2 cellular contexts compared by ENCODE assay signal in the genomic region with DNA sequence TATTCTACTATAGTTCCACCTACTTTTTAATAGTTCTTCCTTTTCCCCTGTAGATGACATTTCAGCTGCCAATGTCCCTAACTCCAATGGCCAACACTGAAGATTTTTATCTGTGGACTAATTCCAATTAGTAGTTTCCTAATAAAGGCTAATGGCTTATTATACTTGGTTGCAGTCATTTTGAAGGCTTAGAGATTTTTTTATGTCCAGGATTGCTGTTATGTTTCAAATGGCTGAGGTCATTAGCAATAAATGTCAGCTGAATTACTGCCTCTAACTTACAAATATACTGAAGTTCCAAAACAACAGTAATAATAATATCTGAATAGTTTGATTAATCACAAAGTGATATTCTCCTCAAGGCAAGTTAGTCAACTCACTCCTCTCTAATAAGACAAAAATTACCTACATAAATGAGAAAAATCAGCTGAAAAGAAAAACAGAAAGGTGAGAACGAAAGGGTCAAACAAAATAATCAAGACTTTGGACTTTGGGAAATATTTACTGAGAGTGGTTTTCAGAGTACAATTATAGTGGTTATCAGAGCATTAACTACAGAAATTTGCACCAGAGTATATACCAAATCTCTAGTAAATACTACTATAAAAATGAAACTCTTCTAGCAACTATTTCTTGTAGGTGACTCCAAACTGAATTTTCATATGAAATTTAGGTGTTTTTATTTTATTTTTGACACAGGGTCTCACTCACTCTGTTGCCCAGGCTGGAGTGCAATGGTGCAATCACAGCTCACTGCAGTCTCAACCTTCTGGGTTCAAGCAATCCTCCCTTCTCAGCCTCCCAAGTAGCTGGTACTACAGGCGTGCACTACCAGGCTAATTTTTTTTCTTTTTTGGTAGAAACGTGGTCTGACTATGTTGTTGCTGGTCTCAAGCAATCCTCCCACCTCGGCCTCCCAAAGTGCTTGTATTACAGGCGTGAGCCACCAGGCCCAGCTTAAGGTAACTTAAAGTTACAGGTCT.
A peak's percentile ranks its signal among the peaks of the same experiment; 100 is the strongest.
TF ChIP-seq lines count a peak whose summit lies in the region.

No MANE protein-coding gene starts in this region.

TF ChIP-seq in HEK293T, 16 proteins besides CTCF, POLR2A, EP300 and RAD21:
- no peak for TF ChIP-seq BHLHE40 (IDR thresholded peaks at IDR 0.05; ENCODE audit: borderline replicate concordance)
- peak; percentile 80 for TF ChIP-seq PKNOX1 (IDR thresholded peaks at IDR 0.05)

TF ChIP-seq in K562, 482 proteins besides CTCF, POLR2A, EP300 and RAD21:
- TF ChIP-seq ZNF134 (CRISPR knock-in tag; conservative IDR thresholded peaks at IDR 0.05) (no peak), ZNF175 (CRISPR knock-in tag; IDR thresholded peaks at IDR 0.05; ENCODE audit: low read depth) (no peak), HDAC6 (IDR thresholded peaks at IDR 0.05; ENCODE audit: low read depth, low read length) (no peak), L3MBTL2 (IDR thresholded peaks at IDR 0.05) (no peak), HEY1 (CRISPR knock-in tag; IDR thresholded peaks at IDR 0.05; ENCODE audit: borderline replicate concordance) (no peak), DACH1 (IDR thresholded peaks at IDR 0.05; ENCODE audit: partially characterized antibody) (peak; percentile 31), NFE2 (IDR thresholded peaks at IDR 0.05; ENCODE audit: low read depth) (no peak)
- TF ChIP-seq, protein P1, sequence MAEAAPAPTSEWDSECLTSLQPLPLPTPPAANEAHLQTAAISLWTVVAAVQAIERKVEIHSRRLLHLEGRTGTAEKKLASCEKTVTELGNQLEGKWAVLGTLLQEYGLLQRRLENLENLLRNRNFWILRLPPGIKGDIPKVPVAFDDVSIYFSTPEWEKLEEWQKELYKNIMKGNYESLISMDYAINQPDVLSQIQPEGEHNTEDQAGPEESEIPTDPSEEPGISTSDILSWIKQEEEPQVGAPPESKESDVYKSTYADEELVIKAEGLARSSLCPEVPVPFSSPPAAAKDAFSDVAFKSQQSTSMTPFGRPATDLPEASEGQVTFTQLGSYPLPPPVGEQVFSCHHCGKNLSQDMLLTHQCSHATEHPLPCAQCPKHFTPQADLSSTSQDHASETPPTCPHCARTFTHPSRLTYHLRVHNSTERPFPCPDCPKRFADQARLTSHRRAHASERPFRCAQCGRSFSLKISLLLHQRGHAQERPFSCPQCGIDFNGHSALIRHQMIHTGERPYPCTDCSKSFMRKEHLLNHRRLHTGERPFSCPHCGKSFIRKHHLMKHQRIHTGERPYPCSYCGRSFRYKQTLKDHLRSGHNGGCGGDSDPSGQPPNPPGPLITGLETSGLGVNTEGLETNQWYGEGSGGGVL (CRISPR knock-in tag; IDR thresholded peaks at IDR 0.05): no peak
